In the genomic region with DNA sequence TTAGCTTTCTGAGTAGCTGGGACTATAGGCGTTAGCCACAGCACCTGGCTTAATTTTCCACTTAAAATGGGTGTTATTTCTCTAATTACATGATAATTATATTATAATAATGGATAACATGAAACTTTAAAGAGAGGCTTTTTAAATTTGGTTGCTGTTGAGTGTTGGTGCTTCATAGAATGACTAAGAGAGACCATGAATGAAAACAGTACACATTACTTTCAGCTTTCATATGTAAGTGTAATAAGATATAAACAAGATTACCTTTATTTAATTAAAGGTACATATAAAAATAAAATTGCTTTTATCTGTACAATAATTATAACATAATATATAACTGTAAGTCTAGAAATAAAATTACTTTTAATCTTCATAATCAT, we compare ENCODE assay signal across 30 cellular contexts.
DNase-seq lines count a peak whose midpoint lies in the region; ATAC-seq, FAIRE-seq and TF ChIP-seq lines count a peak whose summit lies in the region.
"Had no signal": no experiment of that assay in that cellular context is flagged by ENCODE, and none has a peak within 500 bp of the region (broad histone marks: within the 10 kb centered on the region; RNA-seq: fewer than 3 reads in every experiment).

No MANE protein-coding gene starts in this region.

- no peak overlapping the region for H3K27ac Mint-ChIP-seq in activated naive CD4-positive, alpha-beta T cell treated with anti-CD3 and anti-CD28 coated beads for 36 hours
- H3K27ac Mint-ChIP-seq: stimulated activated memory B cell treated with anti-CD40 and anti-IgM and Interleukin-4, amounts not matched to agents 10 μg/mL and 1 μg/mL and 100 μg/mL, for 72 hours; WTC11 had no signal

- WGBS in GM12878 (ENCODE audit: insufficient coverage, insufficient replicate concordance, low lambda C conversion rate, missing lambda C conversion rate), result 100% methylated on average over 1 of the region's 1 CpG

- no peak for TF ChIP-seq RAD21 in GM12878 (IDR thresholded peaks at IDR 0.05; ENCODE audit: insufficient read depth, low read depth, low read length)

- peaks cover 52% of the 10 kb centered on the region for H3K4me1 ChIP-seq in ACC112 (ENCODE audit: control insufficient read depth, insufficient read depth, low read length, unreplicated experiment)
- peaks cover 40% of the 10 kb centered on the region for H3K4me1 ChIP-seq in GM12878 (ENCODE audit: control insufficient read depth, insufficient read depth, low read length)
- H3K4me1 ChIP-seq: breast epithelium had no signal

- TF ChIP-seq POLR2A in GM12878 (IDR thresholded peaks at IDR 0.05; ENCODE audit: low read depth, low read length), result no peak

- peak overlapping the region; percentile 59 for H3K27ac ChIP-seq in ACC112 (ENCODE audit: low read depth, low read length)
- peak overlapping the region; percentile 69 for H3K27ac ChIP-seq in GM12878 (ENCODE audit: control insufficient read depth, insufficient read depth)
- H3K27ac ChIP-seq: breast epithelium, coronary artery, esophagus muscularis mucosa, gastrocnemius medialis, right atrium auricular region had no signal

- no peak for TF ChIP-seq CTCF in GM12878 (IDR thresholded peaks at IDR 0.05 in 2 of 3, conservative IDR thresholded peaks at IDR 0.05 in 1 of 3; ENCODE audit: control insufficient read depth in 2 of 3, extremely low read depth in 1 of 3, insufficient read depth in 1 of 3, low read depth in 3 of 3, low read length in 3 of 3)

- DNase-seq in GM12878 (ENCODE audit: low read depth, low spot score), result no peak
- DNase-seq in islet precursor cell, result no peak
- DNase-seq in activated naive CD4-positive, alpha-beta T cell treated with anti-CD3 and anti-CD28 coated beads for 36 hours, result no peak
- DNase-seq in GM03348 (ENCODE audit: low spot score), result no peak
- DNase-seq: activated CD4-positive, alpha-beta T cell treated with anti-CD3 and anti-CD28 coated beads, Interleukin-2, amount 50 U/mL, for 4 hours; activated gamma-delta T cell treated with Interleukin-2 at 50 U/mL for 16 hours; C1 segment of cervical spinal cord; Caco-2; DND-41; gastrocnemius medialis; hippocampal formation; Kasumi-1; left ventricle myocardium superior; midbrain; naive thymus-derived CD8-positive, alpha-beta T cell; NCI-H187 treated with DMSO at 0.1 percent for 48 hours; NCI-H82; stimulated activated CD4-positive, alpha-beta T cell treated with anti-CD3 and anti-CD28 coated beads, Interleukin-4, amount 100 ng/mL, for 1 hour; T-helper 9 cell had no signal

- H3K4me3 Mint-ChIP-seq in activated naive CD4-positive, alpha-beta T cell treated with anti-CD3 and anti-CD28 coated beads for 36 hours, result no peak overlapping the region
- H3K4me3 Mint-ChIP-seq: naive thymus-derived CD8-positive, alpha-beta T cell; stimulated activated memory B cell treated with anti-CD40 and anti-IgM and Interleukin-4, amounts not matched to agents 10 μg/mL and 1 μg/mL and 100 μg/mL, for 72 hours; WTC11 had no signal

- H3K36me3 ChIP-seq in ACC112 (ENCODE audit: insufficient read depth, low read length) (peaks cover 5% of the 10 kb centered on the region; the same call in 1 of the 2 replicates), GM12878 (ENCODE audit: control insufficient read depth in 2 of 2, insufficient read depth in 2 of 2, low read length in 1 of 2) (no peaks in the 10 kb centered on the region; a peak in 1 of 4 replicates)
- H3K36me3 ChIP-seq: breast epithelium, esophagus muscularis mucosa, gastrocnemius medialis, right atrium auricular region had no signal

- H3K9me3 Mint-ChIP-seq in activated naive CD4-positive, alpha-beta T cell treated with anti-CD3 and anti-CD28 coated beads for 36 hours, result peaks cover 1% of the 10 kb centered on the region
- H3K9me3 Mint-ChIP-seq: stimulated activated memory B cell treated with anti-CD40 and anti-IgM and Interleukin-4, amounts not matched to agents 10 μg/mL and 1 μg/mL and 100 μg/mL, for 72 hours had no signal

- intact Hi-C loops in GM12878 (cut with micrococcal nuclease; ENCODE audit: unreplicated experiment), result loop anchor here (1.0 to 2.0 kb wide), 2 partner anchors 24 to 144 kb away; no protein-coding TSS in a partner anchor
- intact Hi-C loops in activated naive CD4-positive, alpha-beta T cell treated with anti-CD3 and anti-CD28 coated beads for 36 hours (cut with micrococcal nuclease), result loop anchor here (1.0 to 5.0 kb wide), 2 partner anchors 82 to 151 kb away; partner anchors contain the start of gene SIPA1L1

- no peak for TF ChIP-seq EP300 in GM12878 (IDR thresholded peaks at IDR 0.05; ENCODE audit: borderline replicate concordance in 1 of 2, control insufficient read depth in 1 of 2, low read depth in 2 of 2, low read length in 2 of 2)

- H3K27me3 ChIP-seq in ACC112 (ENCODE audit: insufficient read depth, low read length) (no peaks in the 10 kb centered on the region), GM12878 (replicated peaks in 1 of 2; ENCODE audit: control insufficient read depth in 2 of 2, insufficient read depth in 2 of 2, low read length in 1 of 2) (no peaks in the 10 kb centered on the region)
- H3K27me3 ChIP-seq: breast epithelium, esophagus muscularis mucosa, gastrocnemius medialis, right atrium auricular region had no signal

- no peaks in the 10 kb centered on the region for H3K27me3 Mint-ChIP-seq in activated naive CD4-positive, alpha-beta T cell treated with anti-CD3 and anti-CD28 coated beads for 36 hours (ENCODE audit: low read depth)
- H3K27me3 Mint-ChIP-seq: naive thymus-derived CD8-positive, alpha-beta T cell; stimulated activated memory B cell treated with anti-CD40 and anti-IgM and Interleukin-4, amounts not matched to agents 10 μg/mL and 1 μg/mL and 100 μg/mL, for 72 hours had no signal

- H3K4me2 ChIP-seq in GM12878 (ENCODE audit: control insufficient read depth, insufficient read depth), result peak overlapping the region; percentile 45

- H3K9me3 ChIP-seq in GM12878 (replicated peaks; ENCODE audit: control insufficient read depth, insufficient read depth, low read length), result no peaks in the 10 kb centered on the region
- H3K9me3 ChIP-seq: breast epithelium, Caco-2, esophagus muscularis mucosa, gastrocnemius medialis, right atrium auricular region had no signal

- CTCF ChIA-PET in GM12878 (lab: Yijun Ruan, JAX), result interaction anchor here (0.7 to 1.7 kb wide), 6 partner anchors 9 to 151 kb away, joined by 3 to 8 read pairs (median 4); no protein-coding TSS in a partner anchor
- CTCF ChIA-PET in activated naive CD4-positive, alpha-beta T cell treated with anti-CD3 and anti-CD28 coated beads for 36 hours (lab: Charles Lee), result interaction anchor here (1.1 kb wide), 1 partner anchor 28 kb away, joined by 3 read pairs; no protein-coding TSS in a partner anchor

- ATAC-seq in GM18870 (IDR thresholded peaks at IDR 0.05; ENCODE audit: unreplicated experiment) (peak; percentile 10), HG03432 (IDR thresholded peaks at IDR 0.05; ENCODE audit: unreplicated experiment) (peak; percentile 28), GM12878 (peak; percentile 43)
- ATAC-seq: gastrocnemius medialis; left ventricle myocardium superior; naive thymus-derived CD8-positive, alpha-beta T cell; Right ventricle myocardium inferior; stimulated activated memory B cell treated with anti-CD40 and anti-IgM and Interleukin-4, amounts not matched to agents 10 μg/mL and 1 μg/mL and 100 μg/mL, for 72 hours; WTC11 had no signal

- H3K4me3 ChIP-seq in ACC112 (ENCODE audit: low read depth, low read length) (no peak overlapping the region), GM12878 (no peak overlapping the region)
- H3K4me3 ChIP-seq: breast epithelium, coronary artery, esophagus muscularis mucosa, gastrocnemius medialis, right atrium auricular region had no signal

- BruUV-seq in GM12878 (replicated peaks; lab: Mats Ljungman, UMichigan), result no TSS peak

- no peaks in the 10 kb centered on the region for H4K20me1 ChIP-seq in GM12878 (ENCODE audit: control insufficient read depth, insufficient read depth)

- in situ Hi-C loops in GM12878 (cut with MboI), result no loop called here

- SMC1A ChIA-PET in GM12878 (lab: Charles Lee; ENCODE audit: uncharacterized antibody, unreplicated experiment), result interaction anchor here (0.9 to 6.3 kb wide), 26 partner anchors 10 to 241 kb away, joined by 3 to 74 read pairs (median 4); no protein-coding TSS in a partner anchor

- peaks cover 48% of the 10 kb centered on the region for H3K4me1 Mint-ChIP-seq in activated naive CD4-positive, alpha-beta T cell treated with anti-CD3 and anti-CD28 coated beads for 36 hours (ENCODE audit: low read depth)

- H3K36me3 Mint-ChIP-seq in activated naive CD4-positive, alpha-beta T cell treated with anti-CD3 and anti-CD28 coated beads for 36 hours (ENCODE audit: low read depth), result peaks cover 4% of the 10 kb centered on the region

- POLR2A ChIA-PET in GM12878 (lab: Charles Lee), result interaction anchor here (0.6 to 3.1 kb wide), 16 partner anchors 8 to 204 kb away, joined by 3 to 25 read pairs (median 4); no protein-coding TSS in a partner anchor

- peak overlapping the region; percentile 51 for H3K9ac ChIP-seq in GM12878 (ENCODE audit: control insufficient read depth, insufficient read depth, low read length)

- RAD21 ChIA-PET in GM12878 (lab: Charles Lee; ENCODE audit: unreplicated experiment), result interaction anchor here (0.7 to 4.6 kb wide), 24 partner anchors 8 to 186 kb away, joined by 3 to 44 read pairs (median 4); no protein-coding TSS in a partner anchor

- peaks cover 77% of the 10 kb centered on the region for H3K79me2 ChIP-seq in ACC112 (ENCODE audit: control insufficient read depth, insufficient read depth, low read length, unreplicated experiment)
- H3K79me2 ChIP-seq in GM12878 (ENCODE audit: control insufficient read depth, insufficient read depth, low read length), result peaks cover 62% of the 10 kb centered on the region

- no peak overlapping the region for H2AFZ ChIP-seq in ACC112 (ENCODE audit: low read length, unreplicated experiment)
- no peak overlapping the region for H2AFZ ChIP-seq in GM12878 (ENCODE audit: control insufficient read depth, low read depth, low read length)

- no peak for FAIRE-seq in GM12878 (lab: Jason Lieb, UNC)
- FAIRE-seq: H1 had no signal

TF ChIP-seq in GM12878, 131 proteins besides CTCF, POLR2A, EP300 and RAD21 (continues in another document):
- TF ChIP-seq PBX3 (IDR thresholded peaks at IDR 0.05; ENCODE audit: insufficient replicate concordance, low read depth, low read length) (no peak), NR2F1 (conservative IDR thresholded peaks at IDR 0.05) (no peak)
